In genomic region chr7:47266799-47267198, GRCh38 we compare ENCODE assay signal across 11 cellular contexts.
DNase-seq lines count a peak whose midpoint lies in the region; ATAC-seq and TF ChIP-seq lines count a peak whose summit lies in the region.
"Had no signal": no experiment of that assay in that cellular context is flagged by ENCODE, and none has a peak within 500 bp of the region (broad histone marks: within the 10 kb centered on the region; RNA-seq: fewer than 3 reads in every experiment).

No MANE protein-coding gene starts in this region.

- no peaks in the 10 kb centered on the region for H3K4me1 Mint-ChIP-seq in activated naive CD4-positive, alpha-beta T cell treated with anti-CD3 and anti-CD28 coated beads, Interleukin-2, amount 10 ng/mL, durations not matched to agents 7 days and 5 days
- no peaks in the 10 kb centered on the region for H3K4me1 Mint-ChIP-seq in activated T-cell treated with anti-CD3 and anti-CD28 coated beads, Interleukin-2, amount 50 U/mL, for 4 hours (ENCODE audit: low read depth)
- H3K4me1 Mint-ChIP-seq: T-helper 17 cell had no signal

- ATAC-seq in GM18511 (IDR thresholded peaks at IDR 0.05; ENCODE audit: unreplicated experiment) = no peak
- ATAC-seq in activated T-cell treated with anti-CD3 and anti-CD28 coated beads, Interleukin-2, amount 50 U/mL, for 4 hours = no peak

- H3K9ac ChIP-seq in colonic mucosa (ENCODE audit: low read depth in 2 of 2, low read length in 2 of 2) = peak overlapping the region in 1 of 2 donors; percentile 68
- H3K9ac ChIP-seq in liver (ENCODE audit: low read depth in 1 of 2, low read length in 2 of 2) = no peak overlapping the region

- H3K4me3 ChIP-seq in colonic mucosa = no peak overlapping the region
- H3K4me3 ChIP-seq in liver (ENCODE audit: low read depth in 1 of 3, low read length in 3 of 3) = no peak overlapping the region
- no peak overlapping the region for H3K4me3 ChIP-seq in suprapubic skin
- H3K4me3 ChIP-seq: prostate gland, uterus had no signal

- H3K27ac Mint-ChIP-seq in activated naive CD4-positive, alpha-beta T cell treated with anti-CD3 and anti-CD28 coated beads, Interleukin-2, amount 10 ng/mL, durations not matched to agents 7 days and 5 days = no peak overlapping the region
- H3K27ac Mint-ChIP-seq: T-helper 17 cell had no signal

- DNase-seq in HuH-7.5 (ENCODE audit: low spot score) (peak; percentile 36), colonic mucosa (peak; percentile 91), suprapubic skin (ENCODE audit: low spot score in 2 of 2) (peak in 1 of 2 donors; percentile 75), cerebellum (ENCODE audit: low spot score) (no peak)
- DNase-seq in activated naive CD4-positive, alpha-beta T cell treated with anti-CD3 and anti-CD28 coated beads, Interleukin-2, amount 10 ng/mL, durations not matched to agents 7 days and 5 days = no peak
- no peak for DNase-seq in activated T-cell treated with anti-CD3 and anti-CD28 coated beads, Interleukin-2, amount 50 U/mL, for 4 hours
- DNase-seq: T-helper 17 cell had no signal

- intact Hi-C loops in colonic mucosa (cut with DNase I) = loop anchor here (5.0 kb wide), 1 partner anchor 671 kb away; no protein-coding TSS in a partner anchor

- no peaks in the 10 kb centered on the region for H3K9me3 Mint-ChIP-seq in activated naive CD4-positive, alpha-beta T cell treated with anti-CD3 and anti-CD28 coated beads, Interleukin-2, amount 10 ng/mL, durations not matched to agents 7 days and 5 days
- no peaks in the 10 kb centered on the region for H3K9me3 Mint-ChIP-seq in activated T-cell treated with anti-CD3 and anti-CD28 coated beads, Interleukin-2, amount 50 U/mL, for 4 hours

- 20% methylated on average over 6 of the region's 6 CpGs for WGBS in liver
- WGBS in suprapubic skin = 83% methylated on average over 6 of the region's 6 CpGs

- no peak overlapping the region for H3K4me3 Mint-ChIP-seq in activated naive CD4-positive, alpha-beta T cell treated with anti-CD3 and anti-CD28 coated beads, Interleukin-2, amount 10 ng/mL, durations not matched to agents 7 days and 5 days
- no peak overlapping the region for H3K4me3 Mint-ChIP-seq in activated T-cell treated with anti-CD3 and anti-CD28 coated beads, Interleukin-2, amount 50 U/mL, for 4 hours
- H3K4me3 Mint-ChIP-seq: T-helper 17 cell had no signal

- H3K27ac ChIP-seq in colonic mucosa (peak overlapping the region; percentile 69), liver (ENCODE audit: low read depth in 1 of 2, low read length in 2 of 2) (peak overlapping the region; percentile 77 to 82), suprapubic skin (peak overlapping the region; percentile 14)
- H3K27ac ChIP-seq: prostate gland had no signal

- H3K36me3 Mint-ChIP-seq in activated naive CD4-positive, alpha-beta T cell treated with anti-CD3 and anti-CD28 coated beads, Interleukin-2, amount 10 ng/mL, durations not matched to agents 7 days and 5 days = no peaks in the 10 kb centered on the region
- no peaks in the 10 kb centered on the region for H3K36me3 Mint-ChIP-seq in activated T-cell treated with anti-CD3 and anti-CD28 coated beads, Interleukin-2, amount 50 U/mL, for 4 hours (ENCODE audit: insufficient read depth)

- H3K27me3 Mint-ChIP-seq in activated naive CD4-positive, alpha-beta T cell treated with anti-CD3 and anti-CD28 coated beads, Interleukin-2, amount 10 ng/mL, durations not matched to agents 7 days and 5 days = no peaks in the 10 kb centered on the region
- no peaks in the 10 kb centered on the region for H3K27me3 Mint-ChIP-seq in activated T-cell treated with anti-CD3 and anti-CD28 coated beads, Interleukin-2, amount 50 U/mL, for 4 hours (ENCODE audit: low read depth)
- H3K27me3 Mint-ChIP-seq: T-helper 17 cell had no signal

- no peaks in the 10 kb centered on the region for H3K36me3 ChIP-seq in colonic mucosa
- no peaks in the 10 kb centered on the region for H3K36me3 ChIP-seq in liver (ENCODE audit: control insufficient read depth in 4 of 4, insufficient read depth in 3 of 4, low read depth in 1 of 4, low read length in 3 of 4)
- no peaks in the 10 kb centered on the region for H3K36me3 ChIP-seq in suprapubic skin
- H3K36me3 ChIP-seq: prostate gland, uterus had no signal

- no peak for TF ChIP-seq POLR2A in suprapubic skin (IDR thresholded peaks at IDR 0.05)

- H3K27me3 ChIP-seq in colonic mucosa (no peaks in the 10 kb centered on the region), liver (ENCODE audit: control insufficient read depth in 4 of 4, insufficient read depth in 4 of 4, low read length in 3 of 4) (no peaks in the 10 kb centered on the region), suprapubic skin (no peaks in the 10 kb centered on the region)
- H3K27me3 ChIP-seq: uterus had no signal

- TF ChIP-seq RAD21 in liver (IDR thresholded peaks at IDR 0.05) = no peak

- no peaks in the 10 kb centered on the region for H3K4me1 ChIP-seq in colonic mucosa
- H3K4me1 ChIP-seq in liver (ENCODE audit: control insufficient read depth in 4 of 4, insufficient read depth in 4 of 4, low read length in 3 of 4) = peaks cover 4 to 19% (median 10%) of the 10 kb centered on the region in 4 donors
- H3K4me1 ChIP-seq in suprapubic skin = peaks cover 13% of the 10 kb centered on the region
- H3K4me1 ChIP-seq: prostate gland, uterus had no signal

- CTCF ChIA-PET in activated naive CD4-positive, alpha-beta T cell treated with anti-CD3 and anti-CD28 coated beads, Interleukin-2, amount 10 ng/mL, durations not matched to agents 7 days and 5 days (lab: Charles Lee) = interaction anchor here (0.9 to 1.8 kb wide), 14 partner anchors 9 to 672 kb away, joined by 3 to 14 read pairs (median 4); no protein-coding TSS in a partner anchor

- TF ChIP-seq CTCF in colonic mucosa (IDR thresholded peaks at IDR 0.05) = no peak
- TF ChIP-seq CTCF in liver (IDR thresholded peaks at IDR 0.05; ENCODE audit: low read depth, low read length, missing input control) = no peak
- no peak for TF ChIP-seq CTCF in suprapubic skin (IDR thresholded peaks at IDR 0.05)

- no peak for TF ChIP-seq EP300 in suprapubic skin (IDR thresholded peaks at IDR 0.05)

- no peaks in the 10 kb centered on the region for H3K9me3 ChIP-seq in colonic mucosa
- H3K9me3 ChIP-seq in liver (ENCODE audit: control insufficient read depth in 4 of 4, low read length in 3 of 4) = no peaks in the 10 kb centered on the region
- no peaks in the 10 kb centered on the region for H3K9me3 ChIP-seq in suprapubic skin
- H3K9me3 ChIP-seq: prostate gland, uterus had no signal

TF ChIP-seq in liver, 16 proteins besides CTCF, POLR2A, EP300 and RAD21 (continues in another document):
- TF ChIP-seq JUND (IDR thresholded peaks at IDR 0.05) (peak in 1 of 2 donors; percentile 2), RXRA (IDR thresholded peaks at IDR 0.05) (no peak), HNF4G (IDR thresholded peaks at IDR 0.05) (no peak), TAF1 (conservative IDR thresholded peaks at IDR 0.05) (no peak), MAX (IDR thresholded peaks at IDR 0.05) (no peak), HNF4A (conservative IDR thresholded peaks at IDR 0.05) (no peak), FOXA1 (IDR thresholded peaks at IDR 0.05) (no peak), FOXA2 (IDR thresholded peaks at IDR 0.05) (no peak), REST (IDR thresholded peaks at IDR 0.05) (no peak), YY1 (IDR thresholded peaks at IDR 0.05) (peak; percentile 75), GABPA (IDR thresholded peaks at IDR 0.05 in 1 of 2, conservative IDR thresholded peaks at IDR 0.05 in 1 of 2) (no peak), ZBTB33 (IDR thresholded peaks at IDR 0.05) (no peak)

Comparison
In these comparisons a context has a peak if more than half of its experiments do, and no peak if none do; other contexts are left out.
1. DNase-seq: peak in HuH-7.5 (single experiment) and colonic mucosa (single experiment); none in activated naive CD4-positive, alpha-beta T cell treated with anti-CD3 and anti-CD28 coated beads, Interleukin-2, amount 10 ng/mL, durations not matched to agents 7 days and 5 days (single experiment), activated T-cell treated with anti-CD3 and anti-CD28 coated beads, Interleukin-2, amount 50 U/mL, for 4 hours (single experiment) and cerebellum (single experiment).
2. H3K27ac ChIP-seq: peak in every context shown above with its lines; median percentile 80 in liver; 69 in colonic mucosa; 14 in suprapubic skin.